ENCODE assay signal across 26 cellular contexts in genomic region chr3:150419076-150419868, GRCh38. TPM values are rescaled to one million over a fixed set of nuclear protein-coding genes. Genes with fewer than 3 reads are reported as not detected.
DNase-seq lines count a peak whose midpoint lies in the region; ATAC-seq, FAIRE-seq and TF ChIP-seq lines count a peak whose summit lies in the region.
"Had no signal": no experiment of that assay in that cellular context is flagged by ENCODE, and none has a peak within 500 bp of the region (broad histone marks: within the 10 kb centered on the region; RNA-seq: fewer than 3 reads in every experiment).

No MANE protein-coding gene starts in this region.

- no peak overlapping the region for H3K4me3 Mint-ChIP-seq in CD14-positive monocyte
- H3K4me3 Mint-ChIP-seq: activated CD4-positive, alpha-beta T cell treated with anti-CD3 and anti-CD28 coated beads, Interleukin-2, amount 10 ng/mL, durations not matched to agents 24 days and 14 days; natural killer cell treated with Interleukin-12 subunit alpha and Interleukin-12 subunit beta and Interleukin-15 and Interleukin-18, amount 100 ng/mL, for 72 hours; T-cell had no signal

- no peak overlapping the region for H3K4me3 ChIP-seq in DND-41 (ENCODE audit: low read depth in 1 of 2, low read length in 2 of 2)
- no peak overlapping the region for H3K4me3 ChIP-seq in bronchial epithelial cell (ENCODE audit: low read depth, low read length)
- H3K4me3 ChIP-seq in mucosa of descending colon: no peak overlapping the region
- H3K4me3 ChIP-seq: dorsolateral prefrontal cortex, gastrocnemius medialis, skin epidermis, tibial artery had no signal

- peaks cover 24 to 29% of the 10 kb centered on the region in 2 donors for H3K36me3 Mint-ChIP-seq in CD14-positive monocyte
- H3K36me3 Mint-ChIP-seq: natural killer cell treated with Interleukin-12 subunit alpha and Interleukin-12 subunit beta and Interleukin-15 and Interleukin-18, amount 100 ng/mL, for 72 hours had no signal

- H3K4me2 ChIP-seq in DND-41 (ENCODE audit: insufficient read depth, low read length): peak overlapping the region; percentile 8; the same call in 1 of the 2 replicates

- H3K9me3 Mint-ChIP-seq in CD14-positive monocyte: peaks cover 0 to 2% (median 0%) of the 10 kb centered on the region in 7 donors
- H3K9me3 Mint-ChIP-seq: activated CD4-positive, alpha-beta T cell treated with anti-CD3 and anti-CD28 coated beads, Interleukin-2, amount 10 ng/mL, durations not matched to agents 24 days and 14 days; natural killer cell treated with Interleukin-12 subunit alpha and Interleukin-12 subunit beta and Interleukin-15 and Interleukin-18, amount 100 ng/mL, for 72 hours; T-cell had no signal

- H3K9me3 ChIP-seq in DND-41 (ENCODE audit: insufficient read depth, low read length, severe bottlenecking) (no peaks in the 10 kb centered on the region), mucosa of descending colon (no peaks in the 10 kb centered on the region)
- H3K9me3 ChIP-seq: gastrocnemius medialis, tibial artery had no signal

- ATAC-seq in DND-41 (ENCODE audit: insufficient read depth, low read depth) (no peak), mucosa of descending colon (peak; percentile 60)
- ATAC-seq: gastrocnemius medialis; natural killer cell treated with Interleukin-12 subunit alpha and Interleukin-12 subunit beta and Interleukin-15 and Interleukin-18, amount 100 ng/mL, for 72 hours; stimulated activated naive CD8-positive, alpha-beta T cell treated with anti-CD3 and anti-CD28 coated beads, Interleukin-15, Interleukin-2, amounts not matched to agents 100 U/mL and 50 U/mL, for 24 hours; T-cell had no signal

- H4K20me1 ChIP-seq in DND-41 (ENCODE audit: insufficient read depth, low read length): peaks cover 25% of the 10 kb centered on the region

- peaks cover 11% of the 10 kb centered on the region; the same call in 1 of the 2 replicates for H3K36me3 ChIP-seq in DND-41 (ENCODE audit: insufficient read depth, low read length)
- no peaks in the 10 kb centered on the region for H3K36me3 ChIP-seq in bronchial epithelial cell (ENCODE audit: control insufficient read depth, insufficient read depth, low read length)
- no peaks in the 10 kb centered on the region for H3K36me3 ChIP-seq in mucosa of descending colon (ENCODE audit: low read depth)
- H3K36me3 ChIP-seq: gastrocnemius medialis, tibial artery had no signal

- no peak for TF ChIP-seq CTCF in DND-41 (IDR thresholded peaks at IDR 0.05; ENCODE audit: borderline replicate concordance, extremely low read depth, low read length, poor library complexity, severe bottlenecking)
- no peak for TF ChIP-seq CTCF in bronchial epithelial cell (IDR thresholded peaks at IDR 0.05; ENCODE audit: insufficient read depth, low read length, severe bottlenecking)
- no peak for TF ChIP-seq CTCF in mucosa of descending colon (IDR thresholded peaks at IDR 0.05)
- no peak for TF ChIP-seq CTCF in CD14-positive monocyte (IDR thresholded peaks at IDR 0.05)

- peaks cover 87% of the 10 kb centered on the region for H3K79me2 ChIP-seq in DND-41 (ENCODE audit: insufficient read depth, low read length)

- no peak overlapping the region for H2AFZ ChIP-seq in DND-41 (ENCODE audit: low read depth, low read length)

- H3K27ac ChIP-seq in DND-41 (ENCODE audit: low read length): no peak overlapping the region
- H3K27ac ChIP-seq: dorsolateral prefrontal cortex, gastrocnemius medialis, skin epidermis, tibial artery had no signal

- H3K4me1 Mint-ChIP-seq in CD14-positive monocyte: peaks cover 42% of the 10 kb centered on the region

- no peak for FAIRE-seq in bronchial epithelial cell (lab: Jason Lieb, UNC)
- FAIRE-seq: GM12892, HTR-8/SVneo had no signal

- intact Hi-C loops in mucosa of descending colon (cut with DNase I, micrococcal nuclease): loop anchor here in 1 of 2 donors (10.0 kb wide), 1 partner anchor 76 kb away; no protein-coding TSS in a partner anchor
- intact Hi-C loops in CD14-positive monocyte (cut with micrococcal nuclease): loop anchor here in 1 of 2 donors (10.0 kb wide), 1 partner anchor 76 kb away; no protein-coding TSS in a partner anchor

- H3K4me1 ChIP-seq in DND-41 (ENCODE audit: insufficient read depth, low read length) (peaks cover 18% of the 10 kb centered on the region), mucosa of descending colon (ENCODE audit: low read depth) (peaks cover 23% of the 10 kb centered on the region)

- H3K27me3 ChIP-seq in DND-41 (ENCODE audit: insufficient read depth, low read length, poor library complexity) (no peaks in the 10 kb centered on the region), bronchial epithelial cell (ENCODE audit: control insufficient read depth, insufficient read depth, low read length) (no peaks in the 10 kb centered on the region)
- H3K27me3 ChIP-seq: dorsolateral prefrontal cortex, gastrocnemius medialis, tibial artery had no signal

- H3K9ac ChIP-seq in DND-41 (ENCODE audit: low read depth, low read length): no peak overlapping the region

- no peaks in the 10 kb centered on the region for H3K27me3 Mint-ChIP-seq in CD14-positive monocyte (ENCODE audit: low read depth in 3 of 3)
- H3K27me3 Mint-ChIP-seq: activated CD4-positive, alpha-beta T cell treated with anti-CD3 and anti-CD28 coated beads, Interleukin-2, amount 10 ng/mL, durations not matched to agents 24 days and 14 days; CD4-positive, CD25-positive, alpha-beta regulatory T cell; natural killer cell treated with Interleukin-12 subunit alpha and Interleukin-12 subunit beta and Interleukin-15 and Interleukin-18, amount 100 ng/mL, for 72 hours; T-cell had no signal

- H3K27ac Mint-ChIP-seq in CD14-positive monocyte: peak overlapping the region in 1 of 7 donors; percentile 12
- H3K27ac Mint-ChIP-seq: activated CD4-positive, alpha-beta T cell treated with anti-CD3 and anti-CD28 coated beads, Interleukin-2, amount 10 ng/mL, durations not matched to agents 24 days and 14 days; natural killer cell treated with Interleukin-12 subunit alpha and Interleukin-12 subunit beta and Interleukin-15 and Interleukin-18, amount 100 ng/mL, for 72 hours; T-cell had no signal

- DNase-seq in DND-41: no peak
- peak; percentile 40 for DNase-seq in NCI-H226
- DNase-seq in bronchial epithelial cell (ENCODE audit: low read depth): peak; percentile 66
- DNase-seq in mucosa of descending colon: no peak
- DNase-seq in Ammon's horn (ENCODE audit: low spot score): no peak
- no peak for DNase-seq in CD14-positive monocyte (ENCODE audit: low spot score)
- no peak for DNase-seq in anterior cingulate cortex (lab: John Stamatoyannopoulos, UW)
- no peak for DNase-seq in activated CD4-positive, alpha-beta T cell treated with anti-CD3 and anti-CD28 coated beads, Interleukin-2, amount 50 U/mL, for 1 hour
- DNase-seq: activated CD4-positive, alpha-beta T cell treated with anti-CD3 and anti-CD28 coated beads, Interleukin-2, amount 10 ng/mL, durations not matched to agents 24 days and 14 days; CD4-positive, CD25-positive, alpha-beta regulatory T cell; DMS53; dorsolateral prefrontal cortex; gastrocnemius medialis; H7; left cardiac atrium; NCI-H1105 treated with DMSO at 0.1 percent for 48 hours; NCI-H2107; SIG-M5; stimulated activated CD4-positive, alpha-beta T cell treated with anti-CD3 and anti-CD28 coated beads, Interleukin-2, amount 100 ng/mL, for 48 hours; stimulated activated naive CD8-positive, alpha-beta T cell treated with anti-CD3 and anti-CD28 coated beads, Interleukin-15, Interleukin-2, amounts not matched to agents 100 U/mL and 50 U/mL, for 24 hours; T-cell; tibial artery had no signal

RNA-seq across cellular contexts. Expression of gene TSC22D2, which starts 11.2 kb away (rescaled TPM):
- total RNA-seq in bronchial epithelial cell (5.0 and 5.8 TPM in 2 replicates), mucosa of descending colon (10 to 100 TPM; 21.8 to 35.5 (median 31.3) TPM)
- 1 to 10 TPM; 5.1 to 5.7 TPM for polyA plus RNA-seq in CD14-positive monocyte

Comparison
In these comparisons a context has a peak if more than half of its experiments do, and no peak if none do; other contexts are left out.
1. DNase-seq: peak in NCI-H226 (single experiment) and bronchial epithelial cell (single experiment); none in DND-41 (single experiment), mucosa of descending colon (0 of 3), Ammon's horn (single experiment), CD14-positive monocyte (single experiment), anterior cingulate cortex (0 of 58) and activated CD4-positive, alpha-beta T cell treated with anti-CD3 and anti-CD28 coated beads, Interleukin-2, amount 50 U/mL, for 1 hour (single experiment).